In genomic region chr4:32460972-32461371, GRCh38 we compare ENCODE assay signal across 8 cellular contexts.
"Had no signal": no experiment of that assay in that cellular context is flagged by ENCODE, and none has a peak within 500 bp of the region (broad histone marks: within the 10 kb centered on the region; RNA-seq: fewer than 3 reads in every experiment).

No MANE protein-coding gene starts in this region.

- H3K4me3 Mint-ChIP-seq: IgD-negative memory B cell had no signal

- H3K4me3 ChIP-seq: K562 had no signal

- FAIRE-seq: HTR-8/SVneo, K562 had no signal

- ATAC-seq: K562 had no signal

- H3K27ac Mint-ChIP-seq: IgD-negative memory B cell had no signal

- H3K36me3 Mint-ChIP-seq: IgD-negative memory B cell had no signal

- DNase-seq: IMR-90, KBM-7, KG1 had no signal

- H3K4me2 ChIP-seq: KMS-11 had no signal

- H3K27me3 Mint-ChIP-seq: IgD-negative memory B cell had no signal

- H3K27ac ChIP-seq: HL-60, KMS-11 had no signal

- H3K4me1 Mint-ChIP-seq: IgD-negative memory B cell had no signal

- H3K9ac ChIP-seq: KMS-11 had no signal
